In the genomic region with DNA sequence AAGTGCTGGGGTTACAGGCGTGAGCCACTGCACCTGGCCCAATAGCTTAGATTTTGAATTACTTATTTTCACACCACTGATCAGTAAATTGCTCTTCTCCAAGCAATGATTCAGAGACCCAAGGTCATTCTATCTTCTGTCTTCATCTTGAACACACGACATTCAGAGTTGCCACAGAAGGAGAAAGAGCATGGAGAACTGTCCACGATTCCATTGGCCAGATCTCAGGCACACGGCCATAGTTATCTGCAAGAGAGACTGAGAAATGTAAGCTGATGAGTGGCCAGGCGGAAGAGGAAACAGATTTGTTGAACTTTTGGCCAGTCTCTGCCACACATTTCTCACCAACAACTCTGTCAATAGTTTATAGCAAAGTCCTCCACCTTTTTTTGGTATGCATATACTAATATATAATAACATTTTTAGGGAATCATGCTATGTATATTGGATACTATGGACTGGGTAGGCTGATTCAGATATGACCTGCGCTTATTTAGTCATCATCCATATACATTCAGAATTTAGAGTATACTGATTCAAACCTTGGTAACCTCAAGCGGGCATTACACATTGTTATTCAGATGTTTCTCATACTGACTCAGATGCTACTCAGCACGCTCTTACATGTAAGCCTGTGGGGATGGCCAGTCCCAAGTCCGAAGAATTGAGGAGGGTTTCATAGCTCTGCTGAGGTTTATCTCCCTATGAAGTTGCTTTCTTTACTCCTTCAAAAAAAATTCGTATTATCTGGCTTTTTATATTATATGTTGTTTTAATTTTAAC, we compare ENCODE assay signal across 1 cellular context.
TF ChIP-seq lines count a peak whose summit lies in the region.

No MANE protein-coding gene starts in this region.

TF ChIP-seq in K562, 482 proteins besides CTCF, POLR2A, EP300 and RAD21 (continued from another document):
- TF ChIP-seq, protein P1, sequence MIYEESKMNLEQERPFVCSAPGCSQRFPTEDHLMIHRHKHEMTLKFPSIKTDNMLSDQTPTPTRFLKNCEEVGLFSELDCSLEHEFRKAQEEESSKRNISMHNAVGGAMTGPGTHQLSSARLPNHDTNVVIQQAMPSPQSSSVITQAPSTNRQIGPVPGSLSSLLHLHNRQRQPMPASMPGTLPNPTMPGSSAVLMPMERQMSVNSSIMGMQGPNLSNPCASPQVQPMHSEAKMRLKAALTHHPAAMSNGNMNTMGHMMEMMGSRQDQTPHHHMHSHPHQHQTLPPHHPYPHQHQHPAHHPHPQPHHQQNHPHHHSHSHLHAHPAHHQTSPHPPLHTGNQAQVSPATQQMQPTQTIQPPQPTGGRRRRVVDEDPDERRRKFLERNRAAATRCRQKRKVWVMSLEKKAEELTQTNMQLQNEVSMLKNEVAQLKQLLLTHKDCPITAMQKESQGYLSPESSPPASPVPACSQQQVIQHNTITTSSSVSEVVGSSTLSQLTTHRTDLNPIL (CRISPR knock-in tag; IDR thresholded peaks at IDR 0.05): no peak
- TF ChIP-seq ZNF561 (CRISPR knock-in tag; conservative IDR thresholded peaks at IDR 0.05) (no peak), TAF15 (IDR thresholded peaks at IDR 0.05; ENCODE audit: low read depth, low read length) (no peak), ZNF354B (CRISPR knock-in tag; IDR thresholded peaks at IDR 0.05) (no peak)
- TF ChIP-seq, protein P2, sequence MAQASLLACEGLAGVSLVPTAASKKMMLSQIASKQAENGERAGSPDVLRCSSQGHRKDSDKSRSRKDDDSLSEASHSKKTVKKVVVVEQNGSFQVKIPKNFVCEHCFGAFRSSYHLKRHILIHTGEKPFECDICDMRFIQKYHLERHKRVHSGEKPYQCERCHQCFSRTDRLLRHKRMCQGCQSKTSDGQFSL (CRISPR knock-in tag; IDR thresholded peaks at IDR 0.05): no peak
- TF ChIP-seq, protein P2 (tag; IDR thresholded peaks at IDR 0.05): no peak
